Comparison of ENCODE assay signal across 23 cellular contexts in the genomic region with DNA sequence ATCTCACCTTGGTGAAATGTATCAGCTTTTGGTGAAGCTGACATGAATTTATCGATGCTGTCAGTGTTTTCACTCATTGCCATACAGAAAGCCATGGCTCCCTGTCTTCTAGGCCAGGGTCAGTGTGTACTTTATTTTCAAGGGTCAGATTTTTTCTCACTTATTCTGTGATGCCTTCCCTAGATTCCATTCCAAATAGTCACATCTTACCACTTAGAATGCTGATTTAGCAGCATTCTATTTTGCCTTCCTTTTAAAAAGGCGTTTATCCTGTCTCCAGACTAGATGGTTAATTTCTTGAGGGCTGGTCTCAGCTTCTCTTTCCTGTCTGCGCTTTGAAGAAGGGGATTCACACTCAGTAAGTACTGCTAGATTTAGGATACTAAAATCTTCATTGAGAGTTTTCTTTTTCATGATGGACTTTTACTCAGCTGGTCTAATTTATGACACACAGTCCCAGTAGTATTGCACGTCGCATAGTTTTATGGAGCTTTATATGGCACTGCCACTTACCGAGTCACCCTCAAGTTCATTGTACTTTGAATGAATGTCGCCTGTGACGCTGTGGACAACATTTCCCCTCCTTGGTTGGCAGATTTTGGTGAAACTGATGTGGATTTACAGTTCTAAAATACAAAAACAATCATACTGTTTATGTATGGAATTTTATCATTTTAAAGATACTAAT.
DNase-seq lines count a peak whose midpoint lies in the region; ATAC-seq, FAIRE-seq and TF ChIP-seq lines count a peak whose summit lies in the region.
"Had no signal": no experiment of that assay in that cellular context is flagged by ENCODE, and none has a peak within 500 bp of the region (broad histone marks: within the 10 kb centered on the region; RNA-seq: fewer than 3 reads in every experiment).

No MANE protein-coding gene starts in this region.

- TF ChIP-seq CTCF in IMR-90 (conservative IDR thresholded peaks at IDR 0.05; ENCODE audit: low read depth, low read length): no peak
- TF ChIP-seq CTCF in GM12878 (IDR thresholded peaks at IDR 0.05 in 2 of 3, conservative IDR thresholded peaks at IDR 0.05 in 1 of 3; ENCODE audit: control insufficient read depth in 2 of 3, extremely low read depth in 1 of 3, insufficient read depth in 1 of 3, low read depth in 3 of 3, low read length in 3 of 3): no peak
- TF ChIP-seq CTCF in mucosa of descending colon (IDR thresholded peaks at IDR 0.05): no peak
- TF ChIP-seq CTCF in natural killer cell (IDR thresholded peaks at IDR 0.05): no peak
- TF ChIP-seq CTCF in HepG2 (CRISPR knock-in tag; IDR thresholded peaks at IDR 0.05): no peak

- H3K79me2 ChIP-seq in GM12878 (ENCODE audit: control insufficient read depth, insufficient read depth, low read length) (no peaks in the 10 kb centered on the region), HepG2 (ENCODE audit: insufficient read depth, low read length) (no peaks in the 10 kb centered on the region)

- H2AFZ ChIP-seq in IMR-90 (replicated peaks; ENCODE audit: low read length, poor library complexity) (no peak overlapping the region), GM12878 (ENCODE audit: control insufficient read depth, low read depth, low read length) (no peak overlapping the region), HepG2 (ENCODE audit: low read length) (no peak overlapping the region)

- peaks cover 0 to 3% of the 10 kb centered on the region in 2 donors for H3K4me1 Mint-ChIP-seq in natural killer cell

- no peak overlapping the region for H2BK5ac ChIP-seq in IMR-90 (ENCODE audit: low read depth, low read length, poor library complexity, severe bottlenecking)

- POLR2A ChIA-PET in IMR-90 (lab: Charles Lee; ENCODE audit: unreplicated experiment) (no interaction called here), GM12878 (lab: Charles Lee) (no interaction called here), HepG2 (lab: Yijun Ruan, JAX) (no interaction called here)

- TF ChIP-seq POLR2A in IMR-90 (IDR thresholded peaks at IDR 0.05; ENCODE audit: low read depth, low read length) (no peak), GM12878 (IDR thresholded peaks at IDR 0.05; ENCODE audit: low read depth, low read length) (no peak), HepG2 (IDR thresholded peaks at IDR 0.05; ENCODE audit: insufficient read depth in 1 of 2, low read depth in 2 of 2, low read length in 2 of 2) (no peak)

- no peak for FAIRE-seq in GM12878 (lab: Jason Lieb, UNC)
- FAIRE-seq in HepG2 (lab: Jason Lieb, UNC): no peak
- FAIRE-seq: H54, K562 had no signal

- dilution Hi-C loops in IMR-90 (cut with HindIII; ENCODE audit: low sequenced_read_pairs, unreplicated experiment): no loop called here

- no peaks in the 10 kb centered on the region for H3K27me3 Mint-ChIP-seq in natural killer cell (ENCODE audit: low read depth in 2 of 2)
- H3K27me3 Mint-ChIP-seq: CD8-positive, alpha-beta memory T cell had no signal

- TF ChIP-seq RAD21 in IMR-90 (IDR thresholded peaks at IDR 0.05; ENCODE audit: low read length): no peak
- no peak for TF ChIP-seq RAD21 in GM12878 (IDR thresholded peaks at IDR 0.05; ENCODE audit: insufficient read depth, low read depth, low read length)
- no peak for TF ChIP-seq RAD21 in HepG2 (CRISPR knock-in tag; IDR thresholded peaks at IDR 0.05)

- H3K4me1 ChIP-seq in IMR-90 (ENCODE audit: control insufficient read depth, insufficient read depth, low read length) (peaks cover 3% of the 10 kb centered on the region; the same call in 1 of the 2 replicates), GM12878 (ENCODE audit: control insufficient read depth, insufficient read depth, low read length) (peaks cover 7% of the 10 kb centered on the region; the same call in 1 of the 2 replicates), mucosa of descending colon (ENCODE audit: low read depth) (no peaks in the 10 kb centered on the region), HepG2 (ENCODE audit: insufficient read depth, low read length) (no peaks in the 10 kb centered on the region)

- H2BK20ac ChIP-seq in IMR-90 (ENCODE audit: low read depth, low read length): 0 out of 2 replicates have a peak overlapping the region, but pooled peaks have one; percentile 64

- H3K9me3 ChIP-seq in IMR-90 (ENCODE audit: control insufficient read depth, insufficient read depth, low read length): no peaks in the 10 kb centered on the region
- no peaks in the 10 kb centered on the region for H3K9me3 ChIP-seq in GM12878 (replicated peaks; ENCODE audit: control insufficient read depth, insufficient read depth, low read length)
- H3K9me3 ChIP-seq in mucosa of descending colon: no peaks in the 10 kb centered on the region
- H3K9me3 ChIP-seq in HepG2 (ENCODE audit: low read length): no peaks in the 10 kb centered on the region

- H3K4me2 ChIP-seq in IMR-90 (ENCODE audit: low read depth, low read length) (peak overlapping the region; percentile 31; the same call in 1 of the 2 replicates), GM12878 (ENCODE audit: control insufficient read depth, insufficient read depth) (no peak overlapping the region), HepG2 (ENCODE audit: low read depth, low read length) (no peak overlapping the region)

- no TSS peak for BruUV-seq in IMR-90 (replicated peaks; lab: Mats Ljungman, UMichigan)
- BruUV-seq in GM12878 (replicated peaks; lab: Mats Ljungman, UMichigan): no TSS peak
- BruUV-seq in HepG2 (replicated peaks; lab: Mats Ljungman, UMichigan): no TSS peak

- H3K14ac ChIP-seq in IMR-90 (replicated peaks; ENCODE audit: low read depth, low read length): peak overlapping the region; percentile 52; the same call in 1 of the 2 replicates

- H3K9ac ChIP-seq in IMR-90 (ENCODE audit: low read depth, low read length) (no peak overlapping the region), GM12878 (ENCODE audit: control insufficient read depth, insufficient read depth, low read length) (no peak overlapping the region), HepG2 (ENCODE audit: insufficient read depth, low read depth, low read length) (no peak overlapping the region)

- H4K8ac ChIP-seq in IMR-90 (ENCODE audit: low read depth in 2 of 2, low read length in 2 of 2): no peak overlapping the region

- H3K9me3 Mint-ChIP-seq in natural killer cell: no peaks in the 10 kb centered on the region
- H3K9me3 Mint-ChIP-seq: CD8-positive, alpha-beta memory T cell had no signal

- TF ChIP-seq EP300 in GM12878 (IDR thresholded peaks at IDR 0.05; ENCODE audit: borderline replicate concordance in 1 of 2, control insufficient read depth in 1 of 2, low read depth in 2 of 2, low read length in 2 of 2) (no peak), HepG2 (IDR thresholded peaks at IDR 0.05; ENCODE audit: low read depth in 2 of 2, low read length in 2 of 2) (no peak), HepG2 (CRISPR knock-in tag; IDR thresholded peaks at IDR 0.05; ENCODE audit: borderline replicate concordance) (no peak)

- H3K4me3 Mint-ChIP-seq in natural killer cell: no peak overlapping the region
- H3K4me3 Mint-ChIP-seq: CD8-positive, alpha-beta memory T cell had no signal

- H3K36me3 Mint-ChIP-seq in natural killer cell: no peaks in the 10 kb centered on the region

- no peak overlapping the region for H2BK120ac ChIP-seq in IMR-90 (ENCODE audit: low read depth, low read length)

- H3K18ac ChIP-seq in IMR-90 (ENCODE audit: low read depth, low read length): no peak overlapping the region

- no peak overlapping the region for H3K27ac Mint-ChIP-seq in natural killer cell
- H3K27ac Mint-ChIP-seq: CD8-positive, alpha-beta memory T cell had no signal

- H3K27ac ChIP-seq in IMR-90 (ENCODE audit: insufficient read depth, low read length) (no peak overlapping the region), GM12878 (ENCODE audit: control insufficient read depth, insufficient read depth) (no peak overlapping the region), HepG2 (ENCODE audit: extremely low read length, insufficient read depth, low read length) (no peak overlapping the region)
- H3K27ac ChIP-seq: 22Rv1, C4-2B had no signal

- RAD21 ChIA-PET in GM12878 (lab: Charles Lee; ENCODE audit: unreplicated experiment): interaction anchor here (2.0 kb wide), 1 partner anchor 80 kb away, joined by 4 read pairs; no protein-coding TSS in a partner anchor

- no peak overlapping the region for H2AK9ac ChIP-seq in IMR-90 (replicated peaks; ENCODE audit: low read depth, low read length, poor library complexity)

- H3K56ac ChIP-seq in IMR-90 (ENCODE audit: extremely low read depth, insufficient read depth, low read length): no peak overlapping the region

- in situ Hi-C loops in IMR-90 (cut with MboI; ENCODE audit: low sequenced_read_pairs) (no loop called here), GM12878 (cut with MboI) (no loop called here), HepG2 (cut with HindIII; ENCODE audit: extremely low pct_ligation_motif_present, low pct_unique_long_range_greater_than_20kb) (no loop called here)

- ATAC-seq in IMR-90 (ENCODE audit: low read depth) (0 out of 2 replicates have a peak, but pooled peaks have one; percentile 40), GM12878 (no peak), mucosa of descending colon (peak; percentile 92), natural killer cell (no peak), HepG2 (no peak), GM19452 (IDR thresholded peaks at IDR 0.05; ENCODE audit: unreplicated experiment) (no peak)
- ATAC-seq: K562 had no signal

- 0 out of 3 replicates have a peak overlapping the region, but pooled peaks have one; percentile 32 for H2BK15ac ChIP-seq in IMR-90 (ENCODE audit: low read depth, low read length)

- CTCF ChIA-PET in IMR-90 (lab: Yijun Ruan, JAX): no interaction called here
- CTCF ChIA-PET in GM12878 (lab: Yijun Ruan, JAX): interaction anchor here (1.8 kb wide), 1 partner anchor 28 kb away, joined by 4 read pairs; no protein-coding TSS in a partner anchor
- CTCF ChIA-PET in HepG2 (lab: Yijun Ruan, JAX; ENCODE audit: low intra/inter-chr PET ratio, low total read pairs): no interaction called here

- H2AK5ac ChIP-seq in IMR-90 (ENCODE audit: low read depth, low read length): peak overlapping the region; percentile 49; the same call in 1 of the 2 replicates

- H3K79me1 ChIP-seq in IMR-90 (ENCODE audit: low read depth in 1 of 2, low read length in 2 of 2): peaks cover 0 to 7% of the 10 kb centered on the region in 2 experiments; a peak in 1 of 4 replicates

- no peak overlapping the region; the same call in 1 of the 2 replicates for H4K5ac ChIP-seq in IMR-90 (ENCODE audit: low read depth, low read length)

- H4K91ac ChIP-seq in IMR-90 (ENCODE audit: insufficient read depth, low read depth, low read length): no peak overlapping the region

- H3K36me3 ChIP-seq in IMR-90 (ENCODE audit: control insufficient read depth, insufficient read depth, low read length) (no peaks in the 10 kb centered on the region), GM12878 (ENCODE audit: control insufficient read depth in 2 of 2, insufficient read depth in 2 of 2, low read length in 1 of 2) (no peaks in the 10 kb centered on the region), mucosa of descending colon (ENCODE audit: low read depth) (no peaks in the 10 kb centered on the region), HepG2 (replicated peaks in 1 of 2; ENCODE audit: control insufficient read depth in 1 of 2, insufficient read depth in 2 of 2, low read length in 2 of 2) (no peaks in the 10 kb centered on the region)

- no CpG with 5 or more reads among the region's 8 CpGs for WGBS in IMR-90 (ENCODE audit: extremely low coverage in 2 of 2, insufficient read length in 1 of 2), 2 experiments
- WGBS in GM12878 (ENCODE audit: insufficient coverage, insufficient replicate concordance, low lambda C conversion rate, missing lambda C conversion rate): 89% methylated on average over 8 of the region's 8 CpGs
- WGBS in HepG2 (ENCODE audit: low lambda C conversion rate): 93% methylated on average over 8 of the region's 8 CpGs

- no peak overlapping the region for H3K4ac ChIP-seq in IMR-90 (ENCODE audit: low read depth, low read length)

- intact Hi-C loops in IMR-90 (cut with micrococcal nuclease) (no loop called here), GM12878 (cut with micrococcal nuclease; ENCODE audit: unreplicated experiment) (loop anchor here (10.0 kb wide), 1 partner anchor 413 kb away; a partner anchor contains a TSS), mucosa of descending colon (cut with DNase I, micrococcal nuclease) (no loop called here), natural killer cell (cut with micrococcal nuclease) (no loop called here), HepG2 (cut with micrococcal nuclease; ENCODE audit: unreplicated experiment) (no loop called here)

- SMC1A ChIA-PET in GM12878 (lab: Charles Lee; ENCODE audit: uncharacterized antibody, unreplicated experiment): interaction anchor here (0.9 to 1.8 kb wide), 5 partner anchors 15 to 97 kb away, joined by 3 to 7 read pairs (median 3); no protein-coding TSS in a partner anchor

- 0 out of 2 replicates have a peak, but pooled peaks cover 3% of the 10 kb centered on the region for H3K9me1 ChIP-seq in IMR-90 (ENCODE audit: insufficient read depth, low read length)

- 0 out of 2 replicates have a peak overlapping the region, but pooled peaks have one; percentile 31 for H3K23ac ChIP-seq in IMR-90 (ENCODE audit: low read depth, low read length)

- H3K4me3 ChIP-seq in IMR-90 (ENCODE audit: insufficient read depth, low read depth, low read length) (no peak overlapping the region), GM12878 (no peak overlapping the region), mucosa of descending colon (no peak overlapping the region), HepG2 (replicated peaks in 1 of 3; ENCODE audit: insufficient read depth in 1 of 3, low read depth in 2 of 3, low read length in 3 of 3) (no peak overlapping the region)
- H3K4me3 ChIP-seq: K562 had no signal

- no peaks in the 10 kb centered on the region for H4K20me1 ChIP-seq in IMR-90 (ENCODE audit: insufficient read depth, low read length)
- no peaks in the 10 kb centered on the region for H4K20me1 ChIP-seq in GM12878 (ENCODE audit: control insufficient read depth, insufficient read depth)
- no peaks in the 10 kb centered on the region for H4K20me1 ChIP-seq in HepG2 (ENCODE audit: insufficient read depth, low read length)

- DNase-seq in AG08395 (ENCODE audit: low spot score) (peak; percentile 18), IMR-90 (no peak), GM12878 (ENCODE audit: low read depth, low spot score) (no peak), mucosa of descending colon (peak in 1 of 3 donors; percentile 25), MV-4-11 (lab: John Stamatoyannopoulos, UW) (no peak), natural killer cell (no peak), HepG2 (ENCODE audit: low spot score) (no peak)
- DNase-seq: ACHN; Calu3; CD8-positive, alpha-beta memory T cell; DMS153; NCI-H1092 treated with DMSO at 0.1 percent for 48 hours; NCI-H1436 treated with DMSO at 0.1 percent for 48 hours; NCI-H1930; NCI-H226; NCI-H510A treated with DMSO at 0.1 percent for 48 hours; NCI-H774; OCI-M1 had no signal

- no peaks in the 10 kb centered on the region for H3K27me3 ChIP-seq in IMR-90 (ENCODE audit: control insufficient read depth, insufficient read depth, low read length)
- H3K27me3 ChIP-seq in GM12878 (replicated peaks in 1 of 2; ENCODE audit: control insufficient read depth in 2 of 2, insufficient read depth in 2 of 2, low read length in 1 of 2): no peaks in the 10 kb centered on the region
- no peaks in the 10 kb centered on the region for H3K27me3 ChIP-seq in HepG2 (ENCODE audit: control insufficient read depth in 1 of 2, insufficient read depth in 2 of 2, low read length in 2 of 2)

Comparison
In these comparisons a context has a peak if more than half of its experiments do, and no peak if none do; other contexts are left out.
1. ATAC-seq: peak in IMR-90 (single experiment) and mucosa of descending colon (single experiment); none in GM12878 (single experiment), natural killer cell (0 of 3), HepG2 (single experiment) and GM19452 (single experiment).